In the genomic region with DNA sequence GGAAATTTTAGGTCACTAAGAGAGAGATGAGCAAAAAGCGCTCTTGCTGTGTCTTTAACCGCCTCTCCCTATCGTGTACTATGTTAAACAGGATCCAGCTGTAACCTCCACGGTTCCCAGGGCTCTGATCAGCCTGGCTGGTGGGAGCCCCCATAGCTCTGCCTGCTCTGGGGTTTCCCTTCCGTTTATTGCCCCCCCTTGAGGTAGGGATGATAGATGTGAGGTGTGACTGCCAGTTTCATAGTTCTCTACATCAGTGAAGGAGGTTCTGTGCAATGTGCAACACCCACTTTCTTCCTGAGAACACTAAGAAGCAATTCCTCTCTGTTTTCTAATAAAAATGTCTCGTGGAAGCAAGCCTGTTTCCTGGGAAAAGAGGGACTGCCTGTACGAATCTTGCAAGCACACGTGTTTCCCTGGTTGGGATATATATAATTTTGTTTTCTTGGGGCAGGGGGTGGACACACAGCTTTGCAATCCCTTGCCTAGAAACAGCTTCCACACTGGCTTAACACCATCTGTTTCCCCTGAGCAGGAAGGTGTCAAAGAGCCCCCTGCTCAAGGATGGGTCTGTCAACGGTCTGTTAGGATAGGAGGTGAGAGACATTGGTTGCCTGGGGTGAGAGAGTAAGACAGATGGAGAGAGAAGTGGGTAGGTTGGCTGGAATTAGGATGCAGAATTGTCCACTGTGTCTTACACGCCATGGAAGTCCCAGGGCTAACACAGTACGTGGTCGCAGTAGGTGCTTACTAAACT, we compare ENCODE assay signal across 17 cellular contexts. TPM values are rescaled to one million over a fixed set of nuclear protein-coding genes. Genes with fewer than 3 reads are reported as not detected.
DNase-seq lines count a peak whose midpoint lies in the region; ATAC-seq, FAIRE-seq and TF ChIP-seq lines count a peak whose summit lies in the region.
"Had no signal": no experiment of that assay in that cellular context is flagged by ENCODE, and none has a peak within 500 bp of the region (broad histone marks: within the 10 kb centered on the region; RNA-seq: fewer than 3 reads in every experiment).

No MANE protein-coding gene starts in this region.

- H3K4me1 ChIP-seq in mesenchymal stem cell (ENCODE audit: control insufficient read depth, insufficient read depth, low read depth, low read length): peaks cover 31% of the 10 kb centered on the region
- peaks cover 10 to 14% of the 10 kb centered on the region in 2 donors for H3K4me1 ChIP-seq in ascending aorta
- H3K4me1 ChIP-seq: SJCRH30 had no signal

- no peak overlapping the region for H3K23ac ChIP-seq in mesenchymal stem cell (ENCODE audit: low read length in 2 of 2)

- H3K4me3 ChIP-seq in mesenchymal stem cell (ENCODE audit: insufficient read depth in 1 of 2, low read depth in 1 of 2, low read length in 2 of 2): no peak overlapping the region
- no peak overlapping the region for H3K4me3 ChIP-seq in ascending aorta
- H3K4me3 ChIP-seq: SJCRH30 had no signal

- no peak overlapping the region for H3K4me2 ChIP-seq in mesenchymal stem cell (ENCODE audit: low read length, poor library complexity, severe bottlenecking)

- no peak overlapping the region for H3K4ac ChIP-seq in mesenchymal stem cell (ENCODE audit: low read depth in 1 of 2, low read length in 2 of 2)

- WGBS in mesenchymal stem cell: 71% methylated on average over 12 of the region's 12 CpGs

- H3K9me3 ChIP-seq in mesenchymal stem cell (ENCODE audit: control insufficient read depth, low read length) (peaks cover 3% of the 10 kb centered on the region), ascending aorta (no peaks in the 10 kb centered on the region)
- H3K9me3 ChIP-seq: SJCRH30 had no signal

- ATAC-seq in GM21447 (IDR thresholded peaks at IDR 0.05; ENCODE audit: unreplicated experiment): no peak

- no peak overlapping the region for H4K8ac ChIP-seq in mesenchymal stem cell (ENCODE audit: low read length)

- no peak overlapping the region for H2BK5ac ChIP-seq in mesenchymal stem cell (ENCODE audit: low read depth, low read length, poor library complexity, severe bottlenecking)

- H3K36me3 ChIP-seq in mesenchymal stem cell (ENCODE audit: control insufficient read depth in 1 of 2, insufficient read depth in 2 of 2, low read depth in 1 of 2, low read length in 2 of 2) (peaks cover 6 to 7% of the 10 kb centered on the region in 2 experiments), ascending aorta (no peaks in the 10 kb centered on the region)
- H3K36me3 ChIP-seq: SJCRH30 had no signal

- FAIRE-seq in HTR-8/SVneo (lab: Jason Lieb, UNC) (peak; percentile 36), urothelium cell line (lab: Jason Lieb, UNC) (peak; percentile 93)
- FAIRE-seq: GM19239, H54 had no signal

- H2BK15ac ChIP-seq in mesenchymal stem cell (ENCODE audit: low read depth, poor library complexity, severe bottlenecking): no peak overlapping the region

- no peak overlapping the region for H3K18ac ChIP-seq in mesenchymal stem cell (ENCODE audit: low read depth in 1 of 2, low read length in 2 of 2)

- H2AFZ ChIP-seq in mesenchymal stem cell (ENCODE audit: low read depth, low read length): no peak overlapping the region

- no peak overlapping the region for H2BK120ac ChIP-seq in mesenchymal stem cell (ENCODE audit: low read depth, low read length)

- intact Hi-C loops in ascending aorta (cut with DNase I): no loop called here

- DNase-seq in HTR-8/SVneo (ENCODE audit: insufficient read length, low spot score) (no peak), mesenchymal stem cell (no peak), urothelium cell line (ENCODE audit: low spot score) (no peak), ascending aorta (ENCODE audit: low spot score in 2 of 2) (no peak)
- DNase-seq in activated CD4-positive, CD25-positive, alpha-beta regulatory T cell (lab: John Stamatoyannopoulos, UW): no peak
- DNase-seq: Calu3; CD4-positive, alpha-beta memory T cell; NCI-H2029; NCI-H2227 treated with DMSO at 0.1 percent for 48 hours; NCI-H526; NK-92 treated with Interleukin-12 subunit alpha and Interleukin-12 subunit beta, amount 100 ng/mL, for 24 hours; SJCRH30 had no signal

- H3K14ac ChIP-seq in mesenchymal stem cell (ENCODE audit: low read length in 2 of 2): no peak overlapping the region

- H2AK5ac ChIP-seq in mesenchymal stem cell (ENCODE audit: low read length, severe bottlenecking): peak overlapping the region; percentile 17

- H3K27ac ChIP-seq in angular gyrus (ENCODE audit: low read depth, low read length): peak overlapping the region; percentile 44
- no peak overlapping the region for H3K27ac ChIP-seq in mesenchymal stem cell (ENCODE audit: low read length, poor library complexity, severe bottlenecking)
- H3K27ac ChIP-seq in ascending aorta: no peak overlapping the region
- H3K27ac ChIP-seq: RWPE1, SJCRH30 had no signal

- TF ChIP-seq CTCF in ascending aorta (IDR thresholded peaks at IDR 0.05): no peak

- peaks cover 40% of the 10 kb centered on the region for H3K79me1 ChIP-seq in mesenchymal stem cell (replicated peaks; ENCODE audit: low read length, poor library complexity, severe bottlenecking)

- H3K9ac ChIP-seq in mesenchymal stem cell (ENCODE audit: low read length): no peak overlapping the region

- H3K27me3 ChIP-seq in mesenchymal stem cell (ENCODE audit: control insufficient read depth in 1 of 2, insufficient read depth in 1 of 2, low read length in 2 of 2) (no peaks in the 10 kb centered on the region), ascending aorta (no peaks in the 10 kb centered on the region)

- H4K91ac ChIP-seq in mesenchymal stem cell (ENCODE audit: low read length): no peak overlapping the region

- H2BK12ac ChIP-seq in mesenchymal stem cell (ENCODE audit: low read length in 2 of 2): no peak overlapping the region

RNA-seq across cellular contexts. Expression of gene CORO2B, which starts 23.9 kb away (rescaled TPM):
- polyA plus RNA-seq in mesenchymal stem cell (2013, experiment 1 of 2): 6.0 TPM
- 6.3 TPM for polyA plus RNA-seq in mesenchymal stem cell (2013, experiment 2 of 2)
- total RNA-seq in ascending aorta: 11.0 TPM
- total RNA-seq: CD4-positive, alpha-beta memory T cell; SJCRH30 had no signal
- polyA plus RNA-seq: CD4-positive, alpha-beta memory T cell had no signal
